In genomic region chr19:49475995-49476880, GRCh38 we compare ENCODE assay signal across 6 cellular contexts. TPM values are rescaled to one million over a fixed set of nuclear protein-coding genes. Genes with fewer than 3 reads are reported as not detected.
DNase-seq lines count a peak whose midpoint lies in the region; ATAC-seq and TF ChIP-seq lines count a peak whose summit lies in the region.

No MANE protein-coding gene starts in this region.

- no peak for TF ChIP-seq POLR2A in gastroesophageal sphincter (IDR thresholded peaks at IDR 0.05)

- TF ChIP-seq CTCF in gastroesophageal sphincter (IDR thresholded peaks at IDR 0.05), result peak in 2 of 4 experiments; percentile 25 to 34

- 64% methylated on average over 6 of the region's 27 CpGs; no CpG with 5 or more reads in 1 of the 2 donors for WGBS in gastroesophageal sphincter (ENCODE audit: low coverage in 1 of 2), 2 donors
- 57% methylated on average over 27 of the region's 27 CpGs for WGBS in thymus

- peak; percentile 63 to 64 for DNase-seq in activated CD4-positive, alpha-beta T cell treated with anti-CD3 and anti-CD28 coated beads for 4 hours
- DNase-seq in NCI-H1105 treated with DMSO at 0.1 percent for 48 hours (lab: John Stamatoyannopoulos, UW) (no peak), SKM-1 (lab: John Stamatoyannopoulos, UW; ENCODE audit: unreplicated experiment) (no peak)

- H3K27ac ChIP-seq in HUES48 (ENCODE audit: low read depth, low read length) (no peak overlapping the region), gastroesophageal sphincter (peak overlapping the region in 3 of 4 donors; percentile 86 to 90 (median 88)), thymus (ENCODE audit: low read depth) (peak overlapping the region; percentile 72)

- H3K36me3 ChIP-seq in HUES48 (ENCODE audit: control insufficient read depth, insufficient read depth, low read length) (no peaks in the 10 kb centered on the region), gastroesophageal sphincter (peaks cover 0 to 16% of the 10 kb centered on the region in 2 donors), thymus (ENCODE audit: control insufficient read depth, insufficient read depth) (peaks cover 17% of the 10 kb centered on the region)

- H3K9me3 ChIP-seq in HUES48 (ENCODE audit: control insufficient read depth, insufficient read depth, low read length) (no peaks in the 10 kb centered on the region), gastroesophageal sphincter (no peaks in the 10 kb centered on the region), thymus (ENCODE audit: control insufficient read depth) (no peaks in the 10 kb centered on the region)

- H3K4me3 ChIP-seq in HUES48 (ENCODE audit: low read depth, low read length) (peak overlapping the region; percentile 28; the same call in 1 of the 2 replicates), gastroesophageal sphincter (no peak overlapping the region), thymus (ENCODE audit: low read length) (peak overlapping the region; percentile 21)

- no peak overlapping the region for H3K9ac ChIP-seq in HUES48 (ENCODE audit: low read depth, low read length)

- H3K27me3 ChIP-seq in HUES48 (ENCODE audit: control insufficient read depth, insufficient read depth, low read length), result peaks cover 6% of the 10 kb centered on the region; the same call in 1 of the 2 replicates
- H3K27me3 ChIP-seq in gastroesophageal sphincter, result no peaks in the 10 kb centered on the region
- no peaks in the 10 kb centered on the region for H3K27me3 ChIP-seq in thymus (ENCODE audit: control insufficient read depth, insufficient read depth)

- no peak for ATAC-seq in gastroesophageal sphincter

- H3K4me1 ChIP-seq in HUES48 (ENCODE audit: control insufficient read depth, insufficient read depth, low read length) (no peaks in the 10 kb centered on the region), gastroesophageal sphincter (peaks cover 0 to 48% (median 11%) of the 10 kb centered on the region in 3 donors), thymus (ENCODE audit: control insufficient read depth, insufficient read depth, low read length) (peaks cover 17% of the 10 kb centered on the region)

- no peak for TF ChIP-seq EP300 in gastroesophageal sphincter (IDR thresholded peaks at IDR 0.05)

RNA-seq across cellular contexts. Expression of gene FLT3LG, which starts 2.2 kb away (rescaled TPM):
- total RNA-seq in gastroesophageal sphincter, result 10 to 100 TPM in 1 of 4 donors, 1 to 10 TPM in 3; 3.1 to 21.0 (median 7.6) TPM
- 32.1 TPM for polyA plus RNA-seq in thymus

RNA-seq across cellular contexts. Expression of gene RPL13A, which starts 11.2 kb away (rescaled TPM):
- 1,000 to 10,000 TPM; 1,269 to 3,399 (median 2,205) TPM for total RNA-seq in gastroesophageal sphincter
- 4,231 TPM for polyA plus RNA-seq in thymus

RNA-seq across cellular contexts. Expression of gene RPS11, which starts 20.0 kb away (rescaled TPM):
- 1,000 to 10,000 TPM; 2,443 to 5,156 (median 3,385) TPM for total RNA-seq in gastroesophageal sphincter
- 4,965 TPM for polyA plus RNA-seq in thymus

RNA-seq across cellular contexts. Expression of gene ALDH16A1, which starts 23.2 kb away (rescaled TPM):
- 10 to 100 TPM; 11.8 to 34.4 (median 22.2) TPM for total RNA-seq in gastroesophageal sphincter
- 51.6 TPM for polyA plus RNA-seq in thymus

RNA-seq across cellular contexts. Expression of gene PIH1D1, which starts 24.6 kb away (rescaled TPM):
- total RNA-seq in gastroesophageal sphincter, result 10 to 100 TPM; 67.2 to 82.4 (median 72.5) TPM
- polyA plus RNA-seq in thymus, result 130 TPM

Comparison
In these comparisons a context has a peak if more than half of its experiments do, and no peak if none do; other contexts are left out.
1. H3K4me3 ChIP-seq: peak in HUES48 (single experiment) and thymus (single experiment); none in gastroesophageal sphincter (0 of 2).
2. DNase-seq: peak in activated CD4-positive, alpha-beta T cell treated with anti-CD3 and anti-CD28 coated beads for 4 hours (2 of 2); none in NCI-H1105 treated with DMSO at 0.1 percent for 48 hours (single experiment) and SKM-1 (single experiment).